ENCODE assay signal across 23 cellular contexts in the genomic region with DNA sequence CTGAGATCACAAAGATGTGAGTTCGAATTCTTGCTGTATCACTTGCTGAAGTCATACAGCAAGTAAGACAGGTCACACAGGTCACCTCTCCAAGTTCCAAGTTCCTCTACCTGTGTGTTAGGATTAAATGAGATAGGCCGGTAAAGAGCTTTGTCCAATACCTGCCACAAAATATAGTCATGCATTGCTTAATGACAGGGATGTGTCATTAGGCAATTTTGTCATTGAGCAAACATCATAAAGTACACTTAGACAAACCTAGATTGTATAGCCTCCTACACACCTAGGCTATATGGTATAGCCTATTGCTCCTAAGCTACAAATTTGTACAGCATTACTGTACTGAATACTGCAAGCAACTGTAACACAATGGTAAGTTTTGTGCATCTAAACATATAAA.
"Had no signal": no experiment of that assay in that cellular context is flagged by ENCODE, and none has a peak within 500 bp of the region (broad histone marks: within the 10 kb centered on the region; RNA-seq: fewer than 3 reads in every experiment).

No MANE protein-coding gene starts in this region.

- DNase-seq: activated CD4-positive, alpha-beta memory T cell treated with anti-CD3 and anti-CD28 coated beads, Interleukin-2, amount 10 ng/mL, durations not matched to agents 7 days and 5 days; activated CD4-positive, alpha-beta T cell treated with anti-CD3 and anti-CD28 coated beads for 48 hours; activated CD4-positive, CD25-positive, alpha-beta regulatory T cell; activated CD8-positive, alpha-beta memory T cell treated with anti-CD3 and anti-CD28 coated beads, Interleukin-2, amount 10 ng/mL, durations not matched to agents 7 days and 5 days; activated naive CD4-positive, alpha-beta T cell; body of pancreas; central memory CD4-positive, alpha-beta T cell; heart left ventricle; left ventricle myocardium inferior; naive B cell; right cardiac atrium; stimulated activated CD4-positive, alpha-beta T cell treated with anti-CD3 and anti-CD28 coated beads, Interleukin-15, amount 100 ng/mL, for 24 hours; stimulated activated CD4-positive, alpha-beta T cell treated with anti-CD3 and anti-CD28 coated beads, Interleukin-2, amount 100 ng/mL, for 48 hours; stimulated activated naive CD8-positive, alpha-beta T cell treated with anti-CD3 and anti-CD28 coated beads, Interleukin-15, amount 100 ng/mL, for 72 hours; T-helper 1 cell; T-helper 9 cell; transverse colon had no signal

- H3K27me3 ChIP-seq: body of pancreas, gastroesophageal sphincter, suprapubic skin, transverse colon had no signal

- H3K27ac ChIP-seq: body of pancreas, coronary artery, heart left ventricle, left ventricle myocardium inferior, prostate gland, skin epidermis, suprapubic skin had no signal

- H3K4me1 ChIP-seq: prostate gland had no signal

- ATAC-seq: activated CD8-positive, alpha-beta memory T cell treated with anti-CD3 and anti-CD28 coated beads, Interleukin-2, amount 10 ng/mL, durations not matched to agents 7 days and 5 days; activated T-helper 17 cell treated with anti-CD3 and anti-CD28 coated beads, Interleukin-2, amount 50 U/mL, for 72 hours; body of pancreas; gastroesophageal sphincter; heart left ventricle; right cardiac atrium; stimulated activated naive CD8-positive, alpha-beta T cell treated with anti-CD3 and anti-CD28 coated beads, Interleukin-15, amount 100 ng/mL, for 72 hours had no signal

- H3K4me3 ChIP-seq: body of pancreas, coronary artery, gastroesophageal sphincter, heart left ventricle, left ventricle myocardium inferior, prostate gland, skin epidermis, suprapubic skin, transverse colon had no signal

- H3K36me3 ChIP-seq: gastroesophageal sphincter, heart left ventricle, left ventricle myocardium inferior, prostate gland, suprapubic skin, transverse colon had no signal

- H3K9me3 ChIP-seq: body of pancreas, gastroesophageal sphincter, heart left ventricle, left ventricle myocardium inferior, prostate gland, suprapubic skin, transverse colon had no signal
